Comparison of ENCODE assay signal across 8 cellular contexts in genomic region chr2:241508240-241508509, GRCh38. TPM values are rescaled to one million over a fixed set of nuclear protein-coding genes. Genes with fewer than 3 reads are reported as not detected.
A peak's percentile ranks its signal among the peaks of the same experiment; 100 is the strongest.
DNase-seq lines count a peak whose midpoint lies in the region; ATAC-seq, FAIRE-seq and TF ChIP-seq lines count a peak whose summit lies in the region.

No MANE protein-coding gene starts in this region.

- no peaks in the 10 kb centered on the region for H3K9me2 ChIP-seq in DOHH2 (replicated peaks; ENCODE audit: control insufficient read depth, low read length)

- H3K4me2 ChIP-seq in DOHH2 (ENCODE audit: low read length): peak overlapping the region; percentile 89

- peaks cover 15% of the 10 kb centered on the region for H3K4me1 ChIP-seq in DOHH2 (ENCODE audit: control insufficient read depth, low read length)
- H3K4me1 ChIP-seq in uterus: no peaks in the 10 kb centered on the region

- H3K9me3 ChIP-seq in DOHH2 (ENCODE audit: control insufficient read depth, insufficient read depth, low read length): 0 out of 2 replicates have a peak, but pooled peaks cover 4% of the 10 kb centered on the region
- no peaks in the 10 kb centered on the region for H3K9me3 ChIP-seq in uterus

- intact Hi-C loops in uterus (cut with DNase I; ENCODE audit: low total_unique reads): no loop called here

- no peak for FAIRE-seq in H54 (lab: Jason Lieb, UNC)

- H3K36me3 Mint-ChIP-seq in mesothelial cell of epicardium: no peaks in the 10 kb centered on the region

- H3K4me3 Mint-ChIP-seq in mesothelial cell of epicardium: peak overlapping the region; percentile 71

- no peak overlapping the region for H3K27ac Mint-ChIP-seq in mesothelial cell of epicardium

- H3K36me3 ChIP-seq in DOHH2 (ENCODE audit: control insufficient read depth, low read length) (peaks cover 8% of the 10 kb centered on the region), uterus (no peaks in the 10 kb centered on the region)

- H3K27ac ChIP-seq in DOHH2 (ENCODE audit: low read depth, low read length) (no peak overlapping the region), caudate nucleus (ENCODE audit: low read depth, low read length) (peak overlapping the region; percentile 92), uterus (peak overlapping the region; percentile 83 to 92)

- ATAC-seq in GM21576 (IDR thresholded peaks at IDR 0.05; ENCODE audit: unreplicated experiment): peak; percentile 23

- no peaks in the 10 kb centered on the region for H3F3A ChIP-seq in DOHH2 (ENCODE audit: control insufficient read depth, insufficient read depth)

- TF ChIP-seq POLR2A in NB4 (IDR thresholded peaks at IDR 0.05; ENCODE audit: extremely low read depth, insufficient read length) (no peak), uterus (IDR thresholded peaks at IDR 0.05) (no peak), H54 (IDR thresholded peaks at IDR 0.05; ENCODE audit: low read depth, low read length) (no peak; the same call in 1 of the 2 replicates)

- H3K27me3 ChIP-seq in DOHH2 (ENCODE audit: control insufficient read depth, low read length) (peaks cover 10% of the 10 kb centered on the region), uterus (no peaks in the 10 kb centered on the region)

- peaks cover 21% of the 10 kb centered on the region for H3K4me1 Mint-ChIP-seq in mesothelial cell of epicardium

- peak overlapping the region; percentile 98 for H3K4me3 ChIP-seq in DOHH2 (ENCODE audit: low read length)
- H3K4me3 ChIP-seq in NB4 (ENCODE audit: low read depth, low read length): peak overlapping the region; percentile 71
- peak overlapping the region; percentile 72 to 98 for H3K4me3 ChIP-seq in uterus

- peaks cover 48% of the 10 kb centered on the region for H3K79me2 ChIP-seq in DOHH2 (ENCODE audit: control insufficient read depth, low read length)

- H3K9me3 Mint-ChIP-seq in mesothelial cell of epicardium: no peaks in the 10 kb centered on the region

- no peaks in the 10 kb centered on the region for H3K27me3 Mint-ChIP-seq in mesothelial cell of epicardium (ENCODE audit: low read depth)

- no peak for TF ChIP-seq CTCF in DOHH2 (IDR thresholded peaks at IDR 0.05; ENCODE audit: low read depth, low read length, poor library complexity, severe bottlenecking)
- TF ChIP-seq CTCF in NB4 (IDR thresholded peaks at IDR 0.05; ENCODE audit: low read depth, low read length): no peak
- TF ChIP-seq CTCF in mesothelial cell of epicardium (IDR thresholded peaks at IDR 0.05; ENCODE audit: unreplicated experiment): no peak
- TF ChIP-seq CTCF in uterus (IDR thresholded peaks at IDR 0.05): no peak

- DNase-seq in NB4 (ENCODE audit: low read depth): no peak
- peak in 20 of 61 donors; percentile 46 to 86 (median 73) for DNase-seq in caudate nucleus (lab: John Stamatoyannopoulos, UW)
- peak in 1 of 2 experiments; percentile 48 for DNase-seq in mesothelial cell of epicardium (ENCODE audit: low spot score in 2 of 2, unreplicated experiment in 2 of 2)
- no peak for DNase-seq in uterus
- DNase-seq in AG08395 (ENCODE audit: low spot score): no peak
- DNase-seq in H54 (ENCODE audit: insufficient read length, low spot score): no peak

- peaks cover 6% of the 10 kb centered on the region; the same call in 1 of the 2 replicates for H4K20me1 ChIP-seq in DOHH2 (ENCODE audit: control insufficient read depth, insufficient read depth, low read depth, low read length)

RNA-seq across cellular contexts. Expression of gene STK25, which starts 0.2 kb away (rescaled TPM):
- total RNA-seq in mesothelial cell of epicardium: 183 to 193 TPM (median 192 TPM) in 3 replicates
- 100 to 1,000 TPM in 3 of 4 donors, 10 to 100 TPM in 1; 77.6 to 191 (median 165) TPM for total RNA-seq in uterus

RNA-seq across cellular contexts. Expression of gene BOK, which starts 50.4 kb away (rescaled TPM):
- total RNA-seq in mesothelial cell of epicardium (33.0 to 37.2 TPM (median 36.0 TPM) in 3 replicates), uterus (10 to 100 TPM; 22.9 to 31.2 (median 26.4) TPM)
